Comparison of ENCODE assay signal across 29 cellular contexts in genomic region chr9:86908261-86908660, GRCh38.
"Had no signal": no experiment of that assay in that cellular context is flagged by ENCODE, and none has a peak within 500 bp of the region (broad histone marks: within the 10 kb centered on the region; RNA-seq: fewer than 3 reads in every experiment).

No MANE protein-coding gene starts in this region.

- DNase-seq: naive B cell; naive thymus-derived CD8-positive, alpha-beta T cell; occipital lobe; ovary; posterior cingulate gyrus; psoas muscle; right cardiac atrium; right lobe of liver; spleen; stimulated activated CD4-positive, alpha-beta T cell treated with anti-CD3 and anti-CD28 coated beads, Interleukin-12 subunit alpha, Interleukin-12 subunit beta, amount 100 ng/mL, for 4 hours; stimulated activated CD4-positive, alpha-beta T cell treated with anti-CD3 and anti-CD28 coated beads, Interleukin-1b, Interleukin-23, amount 100 ng/mL, for 48 hours; stimulated activated CD4-positive, alpha-beta T cell treated with anti-CD3 and anti-CD28 coated beads, Interleukin-4, amount 100 ng/mL, for 1 hour; stimulated activated CD4-positive, alpha-beta T cell treated with anti-CD3 and anti-CD28 coated beads, Interleukin-4, amount 100 ng/mL, for 4 hours; stimulated activated CD8-positive, alpha-beta memory T cell treated with anti-CD3 and anti-CD28 coated beads, Interleukin-4, amount 100 ng/mL, for 48 hours; stimulated activated naive B cell treated with anti-CD40 and anti-IgM and Interleukin-4, amounts not matched to agents 10 μg/mL and 1 μg/mL and 100 μg/mL, for 72 hours; stimulated activated naive CD8-positive, alpha-beta T cell treated with anti-CD3 and anti-CD28 coated beads, Interleukin-15, amount 100 ng/mL, for 72 hours; stimulated activated naive CD8-positive, alpha-beta T cell treated with anti-CD3 and anti-CD28 coated beads, Interleukin-15, Interleukin-2, amounts not matched to agents 100 U/mL and 50 U/mL, for 24 hours; substantia nigra; testis; trophoblast cell; upper lobe of left lung had no signal

- H3K36me3 Mint-ChIP-seq: naive B cell; natural killer cell treated with Interleukin-12 subunit alpha and Interleukin-12 subunit beta and Interleukin-15 and Interleukin-18, amount 100 ng/mL, for 72 hours; stimulated activated naive B cell treated with anti-CD40 and anti-IgM and Interleukin-4, amounts not matched to agents 10 μg/mL and 1 μg/mL and 100 μg/mL, for 72 hours had no signal

- H2AFZ ChIP-seq: parathyroid adenoma had no signal

- H3K9me3 ChIP-seq: ovary, psoas muscle, right lobe of liver, suprapubic skin, testis, vagina had no signal

- ATAC-seq: naive thymus-derived CD8-positive, alpha-beta T cell; natural killer cell treated with Interleukin-12 subunit alpha and Interleukin-12 subunit beta and Interleukin-15 and Interleukin-18, amount 100 ng/mL, for 72 hours; psoas muscle; right cardiac atrium; right lobe of liver; stimulated activated naive B cell treated with anti-CD40 and anti-IgM and Interleukin-4, amounts not matched to agents 10 μg/mL and 1 μg/mL and 100 μg/mL, for 72 hours; stimulated activated naive CD8-positive, alpha-beta T cell treated with anti-CD3 and anti-CD28 coated beads, Interleukin-15, amount 100 ng/mL, for 72 hours; stimulated activated naive CD8-positive, alpha-beta T cell treated with anti-CD3 and anti-CD28 coated beads, Interleukin-15, Interleukin-2, amounts not matched to agents 100 U/mL and 50 U/mL, for 24 hours had no signal

- H3K4me2 ChIP-seq: smooth muscle cell had no signal

- H3K27ac ChIP-seq: ovary, parathyroid adenoma, psoas muscle, right lobe of liver, skin epidermis, spleen, suprapubic skin, testis, tibial nerve, upper lobe of left lung, vagina had no signal

- H3K4me3 ChIP-seq: ovary, psoas muscle, right lobe of liver, skin epidermis, smooth muscle cell, spleen, suprapubic skin, testis, tibial nerve, upper lobe of left lung, vagina had no signal

- H3K36me3 ChIP-seq: ovary, right lobe of liver, spleen, suprapubic skin, tibial nerve, upper lobe of left lung, vagina had no signal

- H3K9ac ChIP-seq: parathyroid adenoma had no signal

- H3K27me3 ChIP-seq: right lobe of liver, testis had no signal

- H3K9me3 Mint-ChIP-seq: natural killer cell treated with Interleukin-12 subunit alpha and Interleukin-12 subunit beta and Interleukin-15 and Interleukin-18, amount 100 ng/mL, for 72 hours had no signal

- H3K27ac Mint-ChIP-seq: naive B cell; naive thymus-derived CD8-positive, alpha-beta T cell; natural killer cell treated with Interleukin-12 subunit alpha and Interleukin-12 subunit beta and Interleukin-15 and Interleukin-18, amount 100 ng/mL, for 72 hours; progenitor cell of endocrine pancreas; stimulated activated naive B cell treated with anti-CD40 and anti-IgM and Interleukin-4, amounts not matched to agents 10 μg/mL and 1 μg/mL and 100 μg/mL, for 72 hours; stimulated activated naive CD8-positive, alpha-beta T cell treated with anti-CD3 and anti-CD28 coated beads, Interleukin-15, amount 100 ng/mL, for 72 hours had no signal

- H3K4me3 Mint-ChIP-seq: naive B cell; naive thymus-derived CD8-positive, alpha-beta T cell; natural killer cell treated with Interleukin-12 subunit alpha and Interleukin-12 subunit beta and Interleukin-15 and Interleukin-18, amount 100 ng/mL, for 72 hours; stimulated activated naive B cell treated with anti-CD40 and anti-IgM and Interleukin-4, amounts not matched to agents 10 μg/mL and 1 μg/mL and 100 μg/mL, for 72 hours; stimulated activated naive CD8-positive, alpha-beta T cell treated with anti-CD3 and anti-CD28 coated beads, Interleukin-15, amount 100 ng/mL, for 72 hours had no signal

- H3K4me1 ChIP-seq: parathyroid adenoma, psoas muscle, right lobe of liver, testis, upper lobe of left lung had no signal
